Comparison of ENCODE assay signal across 29 cellular contexts in genomic region chr18:26562568-26562967, GRCh38.
A peak's percentile ranks its signal among the peaks of the same experiment; 100 is the strongest.
DNase-seq lines count a peak whose midpoint lies in the region; ATAC-seq and TF ChIP-seq lines count a peak whose summit lies in the region.
"Had no signal": no experiment of that assay in that cellular context is flagged by ENCODE, and none has a peak within 500 bp of the region (broad histone marks: within the 10 kb centered on the region; RNA-seq: fewer than 3 reads in every experiment).

No MANE protein-coding gene starts in this region.

- peaks cover 33% of the 10 kb centered on the region for H3K27me3 Mint-ChIP-seq in stimulated activated naive CD8-positive, alpha-beta T cell treated with anti-CD3 and anti-CD28 coated beads, Interleukin-15, amount 100 ng/mL, for 72 hours

- H3K4me3 ChIP-seq in HEK293 (ENCODE audit: low read depth, low read length) = no peak overlapping the region
- H3K4me3 ChIP-seq: A549; BLaER1; BLaER1 treated with 17β-estradiol and CSF1 and Interleukin-3, amounts not matched to agents 10 nM and 100 nM had no signal

- no peaks in the 10 kb centered on the region for H3K36me3 ChIP-seq in HEK293 (ENCODE audit: control insufficient read depth in 2 of 2, insufficient read depth in 1 of 2, low read length in 2 of 2)
- H3K36me3 ChIP-seq: BE2C; BLaER1; BLaER1 treated with 17β-estradiol and CSF1 and Interleukin-3, amounts not matched to agents 10 nM and 100 nM had no signal

- TF ChIP-seq CTCF in HEK293 (tag by site-specific recombination; IDR thresholded peaks at IDR 0.05) = no peak

- no peak overlapping the region for H3K27ac ChIP-seq in HEK293 (ENCODE audit: extremely low read depth, low read depth, low read length)
- H3K27ac ChIP-seq: 22Rv1; A549; BLaER1; BLaER1 treated with 17β-estradiol and CSF1 and Interleukin-3, amounts not matched to agents 10 nM and 100 nM; C4-2B had no signal

- DNase-seq in stimulated activated naive CD8-positive, alpha-beta T cell treated with anti-CD3 and anti-CD28 coated beads, Interleukin-15, amount 100 ng/mL, for 72 hours = no peak
- DNase-seq: 8988T; ACHN; AML-193; BE2C; C1 segment of cervical spinal cord; Caco-2; Calu3; CD4-positive, alpha-beta memory T cell; CD4-positive, alpha-beta T cell; CD4-positive, CD25-positive, alpha-beta regulatory T cell; CD8-positive, alpha-beta memory T cell; CD8-positive, alpha-beta T cell; COR-L47; DMS 273 treated with DMSO at 0.1 percent for 48 hours; DMS153; DMS53; DMS79; DMS79 treated with DMSO at 0.1 percent for 48 hours; DND-41; EL had no signal

- CTCF ChIA-PET in HEK293 (lab: Yijun Ruan, JAX) = no interaction called here

- ATAC-seq in stimulated activated naive CD8-positive, alpha-beta T cell treated with anti-CD3 and anti-CD28 coated beads, Interleukin-15, amount 100 ng/mL, for 72 hours = no peak
- ATAC-seq: A549; CD8-positive, alpha-beta T cell had no signal

- no peaks in the 10 kb centered on the region for H3K9me3 ChIP-seq in HEK293 (ENCODE audit: control insufficient read depth, insufficient read depth, low read depth, low read length)
- H3K9me3 ChIP-seq: A549, BE2C, BLaER1, Caco-2 had no signal

- no peaks in the 10 kb centered on the region for H3K4me1 ChIP-seq in HEK293 (ENCODE audit: control insufficient read depth, insufficient read depth, low read length)
- H3K4me1 ChIP-seq: BE2C; BLaER1; BLaER1 treated with 17β-estradiol and CSF1 and Interleukin-3, amounts not matched to agents 10 nM and 100 nM; Caco-2 had no signal

- H3K27ac Mint-ChIP-seq in stimulated activated naive CD8-positive, alpha-beta T cell treated with anti-CD3 and anti-CD28 coated beads, Interleukin-15, amount 100 ng/mL, for 72 hours = no peak overlapping the region
- H3K27ac Mint-ChIP-seq: B cell; CD4-positive, alpha-beta memory T cell; CD4-positive, alpha-beta T cell; CD4-positive, CD25-positive, alpha-beta regulatory T cell; CD8-positive, alpha-beta T cell had no signal

- no peaks in the 10 kb centered on the region for H3K4me1 Mint-ChIP-seq in stimulated activated naive CD8-positive, alpha-beta T cell treated with anti-CD3 and anti-CD28 coated beads, Interleukin-15, amount 100 ng/mL, for 72 hours
- H3K4me1 Mint-ChIP-seq: B cell; CD14-positive monocyte; CD4-positive, alpha-beta memory T cell; CD4-positive, CD25-positive, alpha-beta regulatory T cell; CD8-positive, alpha-beta memory T cell had no signal

- peaks cover 7 to 8% of the 10 kb centered on the region in 2 donors for H3K9me3 Mint-ChIP-seq in stimulated activated naive CD8-positive, alpha-beta T cell treated with anti-CD3 and anti-CD28 coated beads, Interleukin-15, amount 100 ng/mL, for 72 hours
- H3K9me3 Mint-ChIP-seq: CD4-positive, alpha-beta T cell; CD8-positive, alpha-beta T cell had no signal

- no peak overlapping the region for H3K4me3 Mint-ChIP-seq in stimulated activated naive CD8-positive, alpha-beta T cell treated with anti-CD3 and anti-CD28 coated beads, Interleukin-15, amount 100 ng/mL, for 72 hours
- H3K4me3 Mint-ChIP-seq: B cell; CD14-positive monocyte; CD4-positive, alpha-beta memory T cell; CD4-positive, alpha-beta T cell; CD4-positive, CD25-positive, alpha-beta regulatory T cell; CD8-positive, alpha-beta memory T cell; CD8-positive, alpha-beta T cell had no signal

- POLR2A ChIA-PET in HEK293 (lab: Yijun Ruan, JAX) = no interaction called here

TF ChIP-seq in HEK293, 187 proteins besides CTCF, POLR2A, EP300 and RAD21:
- TF ChIP-seq ZNF548 (tag by site-specific recombination; IDR thresholded peaks at IDR 0.05) (peak; percentile 93), ZFP3 (tag by site-specific recombination; IDR thresholded peaks at IDR 0.05; ENCODE audit: low read depth) (no peak)
